ENCODE assay signal across 12 cellular contexts in the genomic region with DNA sequence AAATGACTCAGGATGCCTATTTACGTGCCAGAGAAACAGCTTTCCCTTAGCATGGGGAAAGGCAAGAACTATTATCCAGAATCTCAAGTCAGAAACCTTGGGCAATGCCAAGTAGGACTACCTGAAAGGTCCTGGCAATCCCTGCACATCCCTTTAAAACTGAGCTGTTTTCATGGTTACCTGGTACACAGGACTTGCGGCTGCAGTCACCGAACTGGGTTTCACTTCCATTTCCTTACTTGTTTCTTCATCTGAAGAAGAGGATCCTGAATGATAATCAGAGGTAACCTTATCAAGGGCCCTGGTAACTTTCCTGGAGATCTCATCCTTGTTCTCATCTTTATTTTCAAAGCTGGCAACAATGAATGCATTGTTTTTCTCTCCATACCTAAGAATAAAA. TPM values are rescaled to one million over a fixed set of nuclear protein-coding genes. Genes with fewer than 3 reads are reported as not detected.
DNase-seq lines count a peak whose midpoint lies in the region; ATAC-seq, FAIRE-seq and TF ChIP-seq lines count a peak whose summit lies in the region.
"Had no signal": no experiment of that assay in that cellular context is flagged by ENCODE, and none has a peak within 500 bp of the region (broad histone marks: within the 10 kb centered on the region; RNA-seq: fewer than 3 reads in every experiment).

No MANE protein-coding gene starts in this region.

- DNase-seq in upper lobe of left lung (no peak), pancreas (no peak), NCI-H146 (lab: John Stamatoyannopoulos, UW) (no peak), GOT3 (lab: John Stamatoyannopoulos, UW) (no peak)
- DNase-seq: activated gamma-delta T cell; CD8-positive, alpha-beta T cell; naive thymus-derived CD4-positive, alpha-beta T cell; NCI-H187 treated with DMSO at 0.1 percent for 48 hours had no signal

- no peak for FAIRE-seq in pancreas (lab: Jason Lieb, UNC)

- WGBS in upper lobe of left lung, 2 donors, result 90 to 91% methylated on average over 3 of the region's 3 CpGs
- WGBS in pancreas, 2 donors, result 90 to 94% methylated on average over 3 of the region's 3 CpGs

- H3K4me3 ChIP-seq in upper lobe of left lung, result no peak overlapping the region
- no peak overlapping the region for H3K4me3 ChIP-seq in pancreas

- H3K27me3 ChIP-seq in upper lobe of left lung (no peaks in the 10 kb centered on the region), pancreas (no peaks in the 10 kb centered on the region)

- H3K9me3 ChIP-seq in upper lobe of left lung (no peaks in the 10 kb centered on the region), pancreas (no peaks in the 10 kb centered on the region)

- TF ChIP-seq POLR2A in upper lobe of left lung (IDR thresholded peaks at IDR 0.05), result no peak

- ATAC-seq in GM18499 (IDR thresholded peaks at IDR 0.05; ENCODE audit: insufficient read depth, unreplicated experiment) (peak; percentile 44), GM19351 (IDR thresholded peaks at IDR 0.05; ENCODE audit: unreplicated experiment) (peak; percentile 85), HG02642 (IDR thresholded peaks at IDR 0.05; ENCODE audit: poor library complexity, unreplicated experiment) (peak; percentile 81), HG03457 (IDR thresholded peaks at IDR 0.05; ENCODE audit: unreplicated experiment) (peak; percentile 64), upper lobe of left lung (ENCODE audit: low FRiP score in 2 of 2) (no peak), pancreas (no peak)
- ATAC-seq: CD8-positive, alpha-beta T cell; naive thymus-derived CD4-positive, alpha-beta T cell had no signal

- H3K27ac ChIP-seq in upper lobe of left lung, result no peak overlapping the region
- H3K27ac ChIP-seq in pancreas, result no peak overlapping the region

- TF ChIP-seq EP300 in upper lobe of left lung (IDR thresholded peaks at IDR 0.05), result no peak

- peaks cover 9 to 90% (median 29%) of the 10 kb centered on the region in 4 donors for H3K36me3 ChIP-seq in upper lobe of left lung
- H3K36me3 ChIP-seq in pancreas, result peaks cover 0 to 11% (median 0%) of the 10 kb centered on the region in 3 donors

- intact Hi-C loops in pancreas (cut with DNase I), result no loop called here

- H3K4me1 ChIP-seq in upper lobe of left lung, result no peaks in the 10 kb centered on the region
- H3K4me1 ChIP-seq in pancreas, result no peaks in the 10 kb centered on the region

- TF ChIP-seq CTCF in upper lobe of left lung (IDR thresholded peaks at IDR 0.05) (no peak), pancreas (IDR thresholded peaks at IDR 0.05) (no peak)

RNA-seq across cellular contexts. Expression of a gene that starts 14.3 kb away (rescaled TPM):
- total RNA-seq in upper lobe of left lung, result 100 to 1,000 TPM in 3 of 6 donors, 10 to 100 TPM in 3; 50.7 to 189 (median 88.3) TPM
- 10 to 100 TPM in 3 of 6 donors, 1 to 10 TPM in 3; 8.8 to 12.4 (median 10.3) TPM for total RNA-seq in pancreas
- 10 to 100 TPM; 23.0 to 36.3 TPM for polyA plus RNA-seq in pancreas

Comparison
In these comparisons a context has a peak if more than half of its experiments do, and no peak if none do; other contexts are left out.
1. ATAC-seq: peak in GM18499 (single experiment), GM19351 (single experiment), HG02642 (single experiment) and HG03457 (single experiment); none in upper lobe of left lung (0 of 2) and pancreas (0 of 4).